In genomic region chr18:66603941-66604627, GRCh38 we compare ENCODE assay signal across 17 cellular contexts. TPM values are rescaled to one million over a fixed set of nuclear protein-coding genes. Genes with fewer than 3 reads are reported as not detected.
DNase-seq lines count a peak whose midpoint lies in the region; TF ChIP-seq lines count a peak whose summit lies in the region.
"Had no signal": no experiment of that assay in that cellular context is flagged by ENCODE, and none has a peak within 500 bp of the region (broad histone marks: within the 10 kb centered on the region; RNA-seq: fewer than 3 reads in every experiment).

Gene CDH19 (minus strand): TSS chr18:66604090. CDS start chr18:66572204, 31,886 bp downstream.

- no peak within 1 kb of the TSS for H2BK20ac ChIP-seq in H9 (ENCODE audit: low read depth, low read length, poor library complexity, severe bottlenecking)

- H2BK120ac ChIP-seq in H9 (ENCODE audit: low read depth, low read length, poor library complexity, severe bottlenecking): no peak within 1 kb of the TSS

- H3K27me3 Mint-ChIP-seq in neural progenitor cell (ENCODE audit: insufficient read depth, low read depth): no peaks in the 10 kb centered on the region
- no peaks in the 10 kb centered on the region for H3K27me3 Mint-ChIP-seq in H9 (ENCODE audit: low read depth)
- H3K27me3 Mint-ChIP-seq: CD4-positive, alpha-beta T cell had no signal

- H4K91ac ChIP-seq in H9 (ENCODE audit: insufficient read length, low read depth, low read length): no peak within 1 kb of the TSS

- H3K36me3 ChIP-seq in neural progenitor cell (no peaks in the 10 kb centered on the region), colonic mucosa (no peaks in the 10 kb centered on the region)
- H3K36me3 ChIP-seq: upper lobe of right lung had no signal

- no peak within 1 kb of the TSS for H2BK12ac ChIP-seq in H9 (ENCODE audit: insufficient read length, low read depth, low read length)

- H3K27me3 ChIP-seq in neural progenitor cell: no peaks in the 10 kb centered on the region
- H3K27me3 ChIP-seq in H9 (ENCODE audit: insufficient read depth, low read length): no peaks in the 10 kb centered on the region
- no peaks in the 10 kb centered on the region for H3K27me3 ChIP-seq in colonic mucosa
- H3K27me3 ChIP-seq: upper lobe of right lung had no signal

- H3K4me3 ChIP-seq in cardiac fibroblast (replicated peaks in 1 of 2; ENCODE audit: low read depth in 2 of 2, low read length in 2 of 2): peak within 1 kb of the TSS in 1 of 2 donors; percentile 26
- no peak within 1 kb of the TSS for H3K4me3 ChIP-seq in neural progenitor cell
- H3K4me3 ChIP-seq in colonic mucosa: no peak within 1 kb of the TSS

- WGBS in H9 (ENCODE audit: extremely low coverage, insufficient read length, low lambda C conversion rate): no CpG with 5 or more reads among the region's 9 CpGs

- H3F3A ChIP-seq in neural progenitor cell (ENCODE audit: low read depth): no peaks in the 10 kb centered on the region

- H3K27ac ChIP-seq in neural progenitor cell (no peak within 1 kb of the TSS), H9 (ENCODE audit: insufficient read length, low read depth, low read length) (no peak within 1 kb of the TSS), colonic mucosa (no peak within 1 kb of the TSS)
- H3K27ac ChIP-seq: upper lobe of right lung, VCaP had no signal

- no peaks in the 10 kb centered on the region for H3K79me1 ChIP-seq in H9 (ENCODE audit: insufficient read depth, low read depth, low read length, poor library complexity, severe bottlenecking)

- H3K36me3 Mint-ChIP-seq in neural progenitor cell (no peaks in the 10 kb centered on the region), H9 (ENCODE audit: insufficient read depth in 1 of 3, low read depth in 3 of 3) (no peaks in the 10 kb centered on the region)

- H3K4me2 ChIP-seq in neural progenitor cell (no peak within 1 kb of the TSS), H9 (ENCODE audit: insufficient read depth, insufficient read length, low read length) (no peak within 1 kb of the TSS)

- no peak within 1 kb of the TSS for H4K8ac ChIP-seq in H9 (replicated peaks; ENCODE audit: insufficient read length, low read depth, low read length)

- H3K27ac Mint-ChIP-seq in neural progenitor cell (no peak within 1 kb of the TSS), H9 (no peak within 1 kb of the TSS; a peak in 1 of 7 replicates)
- H3K27ac Mint-ChIP-seq: activated T-helper 2 cell treated with anti-CD3 and anti-CD28 coated beads, Interferon-gamma antibody, Interleukin-2, Interleukin-4, amounts not matched to agents 10 μg/mL and 5 μg/mL and 100 μg/mL, durations not matched to agents 14 hours and 24 hours and 36 hours; CD4-positive, alpha-beta T cell had no signal

- H3T11ph ChIP-seq in H9 (ENCODE audit: low read length): no peak within 1 kb of the TSS

- peak within 1 kb of the TSS; percentile 27 for H2AFZ ChIP-seq in neural progenitor cell (replicated peaks)
- no peak within 1 kb of the TSS for H2AFZ ChIP-seq in H9 (ENCODE audit: low read length)

- H3K23me2 ChIP-seq in H9 (ENCODE audit: insufficient read length, low read depth, low read length, poor library complexity, severe bottlenecking): no peaks in the 10 kb centered on the region

- H4K5ac ChIP-seq in H9 (ENCODE audit: insufficient read length, low read depth, low read length): no peak within 1 kb of the TSS

- H3K4ac ChIP-seq in H9 (ENCODE audit: low read depth, low read length): no peak within 1 kb of the TSS

- DNase-seq in COLO829 (ENCODE audit: low spot score) (peak; percentile 47), cardiac fibroblast (ENCODE audit: low read depth in 2 of 2) (peak; percentile 73 to 75), cardiac septum (ENCODE audit: low spot score) (no peak), neural progenitor cell (ENCODE audit: low spot score) (no peak), H9 (no peak), colonic mucosa (no peak), DMS53 (lab: John Stamatoyannopoulos, UW) (no peak)
- no peak for DNase-seq in NK-92 treated with Interleukin-12 subunit alpha and Interleukin-12 subunit beta, amount 100 ng/mL, for 24 hours (lab: John Stamatoyannopoulos, UW)
- DNase-seq: CD4-positive, alpha-beta T cell; EL; NCI-H1694; NCI-H524 treated with DMSO at 0.1 percent for 48 hours; T-helper 1 cell; upper lobe of right lung had no signal

- no peak within 1 kb of the TSS for H3K14ac ChIP-seq in H9 (ENCODE audit: insufficient read depth, low read length)

- no peak within 1 kb of the TSS for H3K56ac ChIP-seq in H9 (ENCODE audit: insufficient read length, low read depth, low read length)

- H3K9ac ChIP-seq in neural progenitor cell (no peak within 1 kb of the TSS), H9 (ENCODE audit: extremely low read depth, insufficient read length, low read length) (no peak within 1 kb of the TSS), colonic mucosa (ENCODE audit: low read depth in 2 of 2, low read length in 2 of 2) (no peak within 1 kb of the TSS)

- H2BK15ac ChIP-seq in H9 (ENCODE audit: low read depth, low read length): no peak within 1 kb of the TSS

- H3K18ac ChIP-seq in H9 (ENCODE audit: insufficient read length, low read depth, low read length): no peak within 1 kb of the TSS

- H3K4me1 Mint-ChIP-seq in neural progenitor cell: no peaks in the 10 kb centered on the region
- H3K4me1 Mint-ChIP-seq in H9: no peaks in the 10 kb centered on the region

- H4K20me1 ChIP-seq in neural progenitor cell (ENCODE audit: low read depth) (no peaks in the 10 kb centered on the region), H9 (ENCODE audit: control insufficient read depth, insufficient read depth, insufficient read length) (no peaks in the 10 kb centered on the region)

- no peaks in the 10 kb centered on the region for H3K4me1 ChIP-seq in neural progenitor cell
- H3K4me1 ChIP-seq in H9 (ENCODE audit: insufficient read depth, low read length): no peaks in the 10 kb centered on the region
- H3K4me1 ChIP-seq in colonic mucosa: no peaks in the 10 kb centered on the region
- H3K4me1 ChIP-seq: upper lobe of right lung had no signal

- H3K9me3 ChIP-seq in neural progenitor cell (ENCODE audit: low read depth) (no peaks in the 10 kb centered on the region), H9 (ENCODE audit: control insufficient read depth, low read depth, low read length) (no peaks in the 10 kb centered on the region), colonic mucosa (no peaks in the 10 kb centered on the region)
- H3K9me3 ChIP-seq: upper lobe of right lung had no signal

- H2BK5ac ChIP-seq in H9 (ENCODE audit: insufficient read length, low read length): no peak within 1 kb of the TSS

- H3K4me3 Mint-ChIP-seq in neural progenitor cell (no peak within 1 kb of the TSS), H9 (no peak within 1 kb of the TSS)
- H3K4me3 Mint-ChIP-seq: CD4-positive, alpha-beta T cell had no signal

- H3K9me3 Mint-ChIP-seq in neural progenitor cell: no peaks in the 10 kb centered on the region
- no peaks in the 10 kb centered on the region; a peak in 1 of 5 replicates for H3K9me3 Mint-ChIP-seq in H9
- H3K9me3 Mint-ChIP-seq: activated T-helper 2 cell treated with anti-CD3 and anti-CD28 coated beads, Interferon-gamma antibody, Interleukin-2, Interleukin-4, amounts not matched to agents 10 μg/mL and 5 μg/mL and 100 μg/mL, durations not matched to agents 14 hours and 24 hours and 36 hours had no signal

- no peaks in the 10 kb centered on the region for H3K79me2 ChIP-seq in neural progenitor cell (ENCODE audit: low read depth)
- H3K79me2 ChIP-seq in H9 (ENCODE audit: insufficient read depth, low read length): no peaks in the 10 kb centered on the region

- H3K23ac ChIP-seq in H9 (ENCODE audit: insufficient read length, low read depth, low read length): no peak within 1 kb of the TSS

- H2AK5ac ChIP-seq in H9 (ENCODE audit: insufficient read length, low read length): no peak within 1 kb of the TSS

- intact Hi-C loops in cardiac septum (cut with DNase I) (loop anchor here (10.0 kb wide), 1 partner anchor 121 kb away; no protein-coding TSS in a partner anchor), colonic mucosa (cut with DNase I) (no loop called here)

- TF ChIP-seq CTCF in cardiac fibroblast (IDR thresholded peaks at IDR 0.05; ENCODE audit: low read depth, low read length) (no peak), neural progenitor cell (IDR thresholded peaks at IDR 0.05) (no peak), H9 (conservative IDR thresholded peaks at IDR 0.05) (no peak), colonic mucosa (IDR thresholded peaks at IDR 0.05) (no peak)

RNA-seq across cellular contexts. Expression of gene CDH19, which starts in this region (rescaled TPM):
- 14.8 TPM for total RNA-seq in cardiac septum
- not detected in 2 replicates for total RNA-seq in neural progenitor cell (ENCODE audit: low replicate concordance)
- total RNA-seq in H9 (2021): not detected in 2 replicates
- total RNA-seq in colonic mucosa: 1 to 10 TPM in 1 of 2 donors, under 1 TPM in 1; 0.67 to 3.6 TPM
- total RNA-seq: A673; activated T-helper 2 cell treated with anti-CD3 and anti-CD28 coated beads, Interferon-gamma antibody, Interleukin-2, Interleukin-4, amounts not matched to agents 10 μg/mL and 5 μg/mL and 100 μg/mL, durations not matched to agents 14 hours and 24 hours and 36 hours; CD4-positive, alpha-beta T cell had no signal

Comparison
In these comparisons a context has a peak if more than half of its experiments do, and no peak if none do; other contexts are left out.
1. DNase-seq: peak in COLO829 (single experiment) and cardiac fibroblast (2 of 2); none in cardiac septum (single experiment), neural progenitor cell (single experiment), H9 (single experiment), colonic mucosa (single experiment), NK-92 treated with Interleukin-12 subunit alpha and Interleukin-12 subunit beta, amount 100 ng/mL, for 24 hours (single experiment) and DMS53 (single experiment).